8 cellular contexts compared by ENCODE assay signal in the genomic region with DNA sequence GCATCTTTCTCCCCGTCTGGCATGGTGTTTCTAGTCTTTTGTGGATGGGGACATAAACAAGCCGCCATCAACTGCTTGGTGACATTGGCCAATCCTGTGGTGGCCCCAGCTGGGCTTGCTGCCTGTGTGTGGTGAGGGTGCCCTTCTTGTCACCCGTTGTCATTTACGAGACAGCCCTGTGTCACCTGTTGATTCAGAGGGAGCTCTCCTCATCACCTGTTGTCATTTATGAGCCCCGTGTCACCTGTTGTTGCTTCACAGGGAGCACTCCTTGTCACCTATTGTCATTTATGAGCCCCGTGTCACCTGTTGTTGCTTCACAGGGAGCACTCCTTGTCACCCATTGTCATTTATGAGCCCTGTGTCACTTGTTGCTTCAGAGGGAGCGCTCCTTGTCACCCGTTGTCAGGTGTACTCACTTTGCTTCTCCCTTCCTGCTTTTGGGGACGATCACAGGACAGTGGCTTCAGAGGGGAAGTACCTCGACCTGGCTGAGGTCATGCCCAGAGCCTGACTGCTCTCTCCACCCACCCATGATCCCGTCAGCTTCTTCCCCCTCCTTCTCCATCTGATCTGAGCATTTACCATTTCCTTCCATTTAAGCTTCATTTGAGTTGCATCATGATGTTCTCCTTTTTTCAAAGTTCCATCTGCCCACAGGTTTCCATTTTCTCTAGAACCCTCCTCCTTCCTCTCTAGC. TPM values are rescaled to one million over a fixed set of nuclear protein-coding genes. Genes with fewer than 3 reads are reported as not detected.
DNase-seq lines count a peak whose midpoint lies in the region; ATAC-seq and TF ChIP-seq lines count a peak whose summit lies in the region.

No MANE protein-coding gene starts in this region.

- H3K36me3 ChIP-seq in DND-41 (ENCODE audit: insufficient read depth, low read length): no peaks in the 10 kb centered on the region

- intact Hi-C loops in left ventricle myocardium superior (cut with micrococcal nuclease): no loop called here

- no peak overlapping the region for H2AFZ ChIP-seq in DND-41 (ENCODE audit: low read depth, low read length)

- no peaks in the 10 kb centered on the region for H3K79me2 ChIP-seq in DND-41 (ENCODE audit: insufficient read depth, low read length)

- H3K27ac ChIP-seq in DND-41 (ENCODE audit: low read length) (no peak overlapping the region), foreskin keratinocyte (no peak overlapping the region)

- H3K9me3 ChIP-seq in DND-41 (ENCODE audit: insufficient read depth, low read length, severe bottlenecking): no peaks in the 10 kb centered on the region

- H3K4me2 ChIP-seq in DND-41 (ENCODE audit: insufficient read depth, low read length): peak overlapping the region; percentile 40

- DNase-seq in DND-41 (no peak), NCI-H1105 (lab: John Stamatoyannopoulos, UW) (peak; percentile 23), left ventricle myocardium superior (no peak), A172 (ENCODE audit: low spot score) (no peak), foreskin keratinocyte (no peak)
- peak; percentile 77 to 83 for DNase-seq in activated CD4-positive, alpha-beta T cell treated with anti-CD3 and anti-CD28 coated beads, Interleukin-2, amount 50 U/mL, for 48 hours
- DNase-seq in stimulated activated CD8-positive, alpha-beta memory T cell treated with anti-CD3 and anti-CD28 coated beads, Interleukin-2, amount 100 ng/mL, for 48 hours (ENCODE audit: low read depth in 2 of 2): peak; percentile 30 to 49

- no peaks in the 10 kb centered on the region for H3K27me3 ChIP-seq in DND-41 (ENCODE audit: insufficient read depth, low read length, poor library complexity)
- no peaks in the 10 kb centered on the region for H3K27me3 ChIP-seq in foreskin keratinocyte

- peak; percentile 27; the same call in 1 of the 3 replicates for ATAC-seq in DND-41 (ENCODE audit: insufficient read depth, low read depth)
- peak; percentile 73 for ATAC-seq in GM21825 (IDR thresholded peaks at IDR 0.05; ENCODE audit: unreplicated experiment)
- peak; percentile 39 for ATAC-seq in left ventricle myocardium superior
- ATAC-seq in foreskin keratinocyte: no peak

- H3K4me1 ChIP-seq in DND-41 (ENCODE audit: insufficient read depth, low read length) (peaks cover 25% of the 10 kb centered on the region), foreskin keratinocyte (peaks cover 3% of the 10 kb centered on the region)

- H4K20me1 ChIP-seq in DND-41 (ENCODE audit: insufficient read depth, low read length): peaks cover 29% of the 10 kb centered on the region; the same call in 1 of the 2 replicates

- no peak overlapping the region for H3K4me3 ChIP-seq in DND-41 (ENCODE audit: low read depth in 1 of 2, low read length in 2 of 2)

- TF ChIP-seq CTCF in DND-41 (IDR thresholded peaks at IDR 0.05; ENCODE audit: borderline replicate concordance, extremely low read depth, low read length, poor library complexity, severe bottlenecking) (no peak), foreskin keratinocyte (conservative IDR thresholded peaks at IDR 0.05) (no peak)

- H3K9ac ChIP-seq in DND-41 (ENCODE audit: low read depth, low read length): no peak overlapping the region

RNA-seq across cellular contexts. Expression of a gene that starts 29.1 kb away (rescaled TPM):
- total RNA-seq in left ventricle myocardium superior (40.5 TPM), foreskin keratinocyte (29.2 and 37.1 TPM in 2 replicates)
- total RNA-seq in A172 (2014; rRNA removed; shearing (Covaris generic)): 101 and 102 TPM in 2 replicates
- polyA plus RNA-seq in foreskin keratinocyte: 31.6 and 42.7 TPM in 2 replicates

Comparison
In these comparisons a context has a peak if more than half of its experiments do, and no peak if none do; other contexts are left out.
1. DNase-seq: peak in NCI-H1105 (single experiment), activated CD4-positive, alpha-beta T cell treated with anti-CD3 and anti-CD28 coated beads, Interleukin-2, amount 50 U/mL, for 48 hours (2 of 2) and stimulated activated CD8-positive, alpha-beta memory T cell treated with anti-CD3 and anti-CD28 coated beads, Interleukin-2, amount 100 ng/mL, for 48 hours (2 of 2); none in DND-41 (single experiment), left ventricle myocardium superior (single experiment), A172 (single experiment) and foreskin keratinocyte (0 of 2).